In genomic region chr1:104987210-104987609, GRCh38 we compare ENCODE assay signal across 12 cellular contexts.
A peak's percentile ranks its signal among the peaks of the same experiment; 100 is the strongest.
DNase-seq lines count a peak whose midpoint lies in the region; ATAC-seq lines count a peak whose summit lies in the region.
"Had no signal": no experiment of that assay in that cellular context is flagged by ENCODE, and none has a peak within 500 bp of the region (broad histone marks: within the 10 kb centered on the region; RNA-seq: fewer than 3 reads in every experiment).

No MANE protein-coding gene starts in this region.

- no peak for DNase-seq in NCI-H2107 treated with DMSO at 0.1 percent for 48 hours (lab: John Stamatoyannopoulos, UW; ENCODE audit: unreplicated experiment)
- DNase-seq in stimulated activated CD4-positive, alpha-beta T cell treated with anti-CD3 and anti-CD28 coated beads, Interleukin-4, amount 100 ng/mL, for 1 hour, result no peak
- DNase-seq in stimulated activated naive CD4-positive, alpha-beta T cell (lab: John Stamatoyannopoulos, UW), result no peak
- no peak for DNase-seq in COLO829 (ENCODE audit: low spot score)
- DNase-seq: foreskin keratinocyte; NCI-H1092 treated with DMSO at 0.1 percent for 48 hours; nucleus accumbens; stimulated activated naive CD8-positive, alpha-beta T cell treated with anti-CD3 and anti-CD28 coated beads, Interleukin-15, amount 100 ng/mL, for 72 hours had no signal

- ATAC-seq in GM18502 (IDR thresholded peaks at IDR 0.05; ENCODE audit: poor library complexity, unreplicated experiment) (peak; percentile 93), GM19467 (IDR thresholded peaks at IDR 0.05; ENCODE audit: unreplicated experiment) (peak; percentile 69), HG02870 (IDR thresholded peaks at IDR 0.05; ENCODE audit: unreplicated experiment) (peak; percentile 99), HG03521 (IDR thresholded peaks at IDR 0.05; ENCODE audit: unreplicated experiment) (peak; percentile 98)
- ATAC-seq: foreskin keratinocyte; stimulated activated naive CD8-positive, alpha-beta T cell treated with anti-CD3 and anti-CD28 coated beads, Interleukin-15, amount 100 ng/mL, for 72 hours had no signal
